8 cellular contexts compared by ENCODE assay signal in genomic region chr7:100049441-100050291, GRCh38. TPM values are rescaled to one million over a fixed set of nuclear protein-coding genes. Genes with fewer than 3 reads are reported as not detected.
DNase-seq lines count a peak whose midpoint lies in the region; ATAC-seq and TF ChIP-seq lines count a peak whose summit lies in the region.

Gene ZSCAN21, plus strand, starts transcription at chr7:100049774. Its CDS starts 7,233 bp downstream, at chr7:100057007.

- H3K9me3 ChIP-seq in Peyer's patch, result no peaks in the 10 kb centered on the region

- H3K4me3 ChIP-seq in Peyer's patch (peak within 1 kb of the TSS; percentile 62 to 82 (median 66)), fibroblast of mammary gland (ENCODE audit: control insufficient read depth, low read depth, low read length) (peak within 1 kb of the TSS; percentile 94)

- TF ChIP-seq POLR2A in Peyer's patch (IDR thresholded peaks at IDR 0.05), result peak; percentile 59 to 69

- TF ChIP-seq CTCF in Peyer's patch (IDR thresholded peaks at IDR 0.05), result peak in 4 of 6 experiments; percentile 1 to 38 (median 15)
- no peak for TF ChIP-seq CTCF in fibroblast of mammary gland (conservative IDR thresholded peaks at IDR 0.05; ENCODE audit: control insufficient read depth, insufficient read depth, low read depth, low read length)

- peak within 1 kb of the TSS; percentile 87 to 92 (median 89) for H3K27ac ChIP-seq in Peyer's patch

- peak within 1 kb of the TSS; percentile 86 for H3K27ac Mint-ChIP-seq in activated T-helper 17 cell treated with anti-CD3 and anti-CD28 coated beads, Interleukin-2, amount 50 U/mL, for 72 hours
- peak within 1 kb of the TSS; percentile 90 to 99 (median 98) for H3K27ac Mint-ChIP-seq in naive thymus-derived CD8-positive, alpha-beta T cell
- peak within 1 kb of the TSS; percentile 95 for H3K27ac Mint-ChIP-seq in stimulated activated naive B cell treated with anti-CD40 and anti-IgM and Interleukin-4, amounts not matched to agents 10 μg/mL and 1 μg/mL and 100 μg/mL, for 72 hours

- no peak for TF ChIP-seq EP300 in Ishikawa (IDR thresholded peaks at IDR 0.05; ENCODE audit: borderline replicate concordance)

- no peaks in the 10 kb centered on the region for H3K27me3 ChIP-seq in Peyer's patch

- ATAC-seq in GM21528 (IDR thresholded peaks at IDR 0.05; ENCODE audit: low FRiP score, unreplicated experiment), result peak; percentile 89
- ATAC-seq in activated T-helper 17 cell treated with anti-CD3 and anti-CD28 coated beads, Interleukin-2, amount 50 U/mL, for 72 hours (replicated peaks), result peak; percentile 97
- peak; percentile 89 to 91 for ATAC-seq in naive thymus-derived CD8-positive, alpha-beta T cell
- ATAC-seq in stimulated activated naive B cell treated with anti-CD40 and anti-IgM and Interleukin-4, amounts not matched to agents 10 μg/mL and 1 μg/mL and 100 μg/mL, for 72 hours (replicated peaks), result peak; percentile 94 to 96

- DNase-seq in DMS153 treated with DMSO at 0.1 percent for 48 hours (lab: John Stamatoyannopoulos, UW; ENCODE audit: unreplicated experiment) (peak; percentile 48), Peyer's patch (peak; percentile 80 to 93 (median 90)), fibroblast of mammary gland (ENCODE audit: low read depth) (peak; percentile 83)
- DNase-seq in naive thymus-derived CD8-positive, alpha-beta T cell, result peak; percentile 64 to 89 (median 76)
- peak; percentile 83 for DNase-seq in stimulated activated naive B cell treated with anti-CD40 and anti-IgM and Interleukin-4, amounts not matched to agents 10 μg/mL and 1 μg/mL and 100 μg/mL, for 72 hours

- POLR2A ChIA-PET in naive thymus-derived CD8-positive, alpha-beta T cell (lab: Charles Lee), result interaction anchor here (0.6 to 1.6 kb wide), 13 partner anchors 9 to 491 kb away, joined by 3 to 7 read pairs (median 3); partner anchors contain the start of genes LAMTOR4, MBLAC1, ZKSCAN1 and ZNF655

- no peaks in the 10 kb centered on the region for H3K36me3 ChIP-seq in Peyer's patch

- no peak for TF ChIP-seq RAD21 in Ishikawa (IDR thresholded peaks at IDR 0.05; ENCODE audit: low read depth)

- H3K4me1 ChIP-seq in Peyer's patch, result peaks cover 0 to 8% (median 2%) of the 10 kb centered on the region in 4 donors

- H3K9me3 Mint-ChIP-seq in activated T-helper 17 cell treated with anti-CD3 and anti-CD28 coated beads, Interleukin-2, amount 50 U/mL, for 72 hours, result no peaks in the 10 kb centered on the region
- H3K9me3 Mint-ChIP-seq in naive thymus-derived CD8-positive, alpha-beta T cell, result no peaks in the 10 kb centered on the region
- no peaks in the 10 kb centered on the region for H3K9me3 Mint-ChIP-seq in stimulated activated naive B cell treated with anti-CD40 and anti-IgM and Interleukin-4, amounts not matched to agents 10 μg/mL and 1 μg/mL and 100 μg/mL, for 72 hours

- H3K4me1 Mint-ChIP-seq in activated T-helper 17 cell treated with anti-CD3 and anti-CD28 coated beads, Interleukin-2, amount 50 U/mL, for 72 hours, result peaks cover 5% of the 10 kb centered on the region
- peaks cover 8 to 26% (median 18%) of the 10 kb centered on the region in 4 donors for H3K4me1 Mint-ChIP-seq in naive thymus-derived CD8-positive, alpha-beta T cell
- H3K4me1 Mint-ChIP-seq in stimulated activated naive B cell treated with anti-CD40 and anti-IgM and Interleukin-4, amounts not matched to agents 10 μg/mL and 1 μg/mL and 100 μg/mL, for 72 hours, result peaks cover 17 to 23% of the 10 kb centered on the region in 2 donors

- H3K4me3 Mint-ChIP-seq in activated T-helper 17 cell treated with anti-CD3 and anti-CD28 coated beads, Interleukin-2, amount 50 U/mL, for 72 hours, result peak within 1 kb of the TSS; percentile 86
- H3K4me3 Mint-ChIP-seq in naive thymus-derived CD8-positive, alpha-beta T cell, result peak within 1 kb of the TSS; percentile 88 to 98 (median 94)
- peak within 1 kb of the TSS; percentile 88 for H3K4me3 Mint-ChIP-seq in stimulated activated naive B cell treated with anti-CD40 and anti-IgM and Interleukin-4, amounts not matched to agents 10 μg/mL and 1 μg/mL and 100 μg/mL, for 72 hours

- no peaks in the 10 kb centered on the region for H3K36me3 Mint-ChIP-seq in activated T-helper 17 cell treated with anti-CD3 and anti-CD28 coated beads, Interleukin-2, amount 50 U/mL, for 72 hours (ENCODE audit: low read depth)
- H3K36me3 Mint-ChIP-seq in naive thymus-derived CD8-positive, alpha-beta T cell, result peaks cover 0 to 2% (median 0%) of the 10 kb centered on the region in 3 donors
- H3K36me3 Mint-ChIP-seq in stimulated activated naive B cell treated with anti-CD40 and anti-IgM and Interleukin-4, amounts not matched to agents 10 μg/mL and 1 μg/mL and 100 μg/mL, for 72 hours, result peaks cover 4 to 12% of the 10 kb centered on the region in 2 donors

- H3K27me3 Mint-ChIP-seq in activated T-helper 17 cell treated with anti-CD3 and anti-CD28 coated beads, Interleukin-2, amount 50 U/mL, for 72 hours, result no peaks in the 10 kb centered on the region
- no peaks in the 10 kb centered on the region for H3K27me3 Mint-ChIP-seq in naive thymus-derived CD8-positive, alpha-beta T cell
- H3K27me3 Mint-ChIP-seq in stimulated activated naive B cell treated with anti-CD40 and anti-IgM and Interleukin-4, amounts not matched to agents 10 μg/mL and 1 μg/mL and 100 μg/mL, for 72 hours, result no peaks in the 10 kb centered on the region

TF ChIP-seq in Ishikawa, 13 proteins besides CTCF, POLR2A, EP300 and RAD21:
- TF ChIP-seq TAF1 (IDR thresholded peaks at IDR 0.05; ENCODE audit: low read depth) (peak; percentile 88), CREB1 (IDR thresholded peaks at IDR 0.05; ENCODE audit: low read depth) (peak; percentile 86), TEAD4 (IDR thresholded peaks at IDR 0.05) (0 out of 2 replicates have a peak, but pooled peaks have one; percentile 3), EGR1 (IDR thresholded peaks at IDR 0.05) (peak; percentile 27; the same call in 1 of the 2 replicates), REST (IDR thresholded peaks at IDR 0.05; ENCODE audit: low read depth) (no peak)
TF ChIP-seq in Ishikawa: peak in this region for 4.

RNA-seq across cellular contexts. Expression of gene ZSCAN21, which starts in this region (rescaled TPM):
- total RNA-seq in Peyer's patch, result 10 to 100 TPM in 3 of 4 donors, 1 to 10 TPM in 1; 8.4 to 30.5 (median 12.0) TPM
- total RNA-seq in activated T-helper 17 cell treated with anti-CD3 and anti-CD28 coated beads, Interleukin-2, amount 50 U/mL, for 72 hours, result 1 to 10 TPM; 3.7 to 6.5 TPM
- total RNA-seq in naive thymus-derived CD8-positive, alpha-beta T cell, result 10 to 100 TPM in 1 of 2 experiments, 1 to 10 TPM in 1; 8.3 to 10.5 TPM
- polyA plus RNA-seq in naive thymus-derived CD8-positive, alpha-beta T cell, result 10 to 100 TPM in 1 of 3 donors, 1 to 10 TPM in 2; 5.2 to 11.2 (median 8.2) TPM

Comparison
In these comparisons a context has a peak if more than half of its experiments do, and no peak if none do; other contexts are left out.
1. Peak in every context shown above with its lines: DNase-seq, ATAC-seq, H3K4me3 ChIP-seq and H3K27ac ChIP-seq.